ENCODE assay signal across 25 cellular contexts in the genomic region with DNA sequence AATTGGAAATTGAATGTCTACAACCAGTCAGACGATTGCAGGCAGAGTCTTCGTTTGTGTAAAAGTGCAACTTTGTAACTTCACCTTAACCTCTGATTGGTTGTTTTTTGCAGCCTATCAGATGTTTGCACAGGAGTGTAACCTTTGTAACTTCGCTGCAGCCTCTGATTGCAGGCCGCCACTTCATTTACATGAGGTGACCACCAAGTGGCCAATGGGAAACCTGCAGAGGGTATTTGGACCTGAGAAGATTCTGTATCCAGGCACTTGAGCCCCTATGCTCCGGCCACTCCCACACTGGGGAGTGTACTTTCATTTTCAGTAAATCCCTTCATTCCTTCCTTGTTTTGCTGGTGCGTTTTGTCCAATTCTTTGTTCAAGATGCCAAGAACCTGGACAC.
A peak's percentile ranks its signal among the peaks of the same experiment; 100 is the strongest.
DNase-seq lines count a peak whose midpoint lies in the region; ATAC-seq lines count a peak whose summit lies in the region.
"Had no signal": no experiment of that assay in that cellular context is flagged by ENCODE, and none has a peak within 500 bp of the region (broad histone marks: within the 10 kb centered on the region; RNA-seq: fewer than 3 reads in every experiment).

No MANE protein-coding gene starts in this region.

- H3K9me3 ChIP-seq in aorta (ENCODE audit: control insufficient read depth, low read length) = peaks cover 3% of the 10 kb centered on the region

- in situ Hi-C loops in SK-MEL-5 (cut with HindIII; ENCODE audit: low pct_unique_long_range_greater_than_20kb, low sequenced_read_pairs) = no loop called here

- peak overlapping the region in 1 of 2 donors; percentile 29 for H3K4me3 ChIP-seq in aorta (ENCODE audit: low read length in 2 of 2)
- H3K4me3 ChIP-seq: BLaER1 treated with 17β-estradiol and CSF1 and Interleukin-3, amounts not matched to agents 10 nM and 100 nM; gastroesophageal sphincter; mucosa of descending colon; neural progenitor cell; right atrium auricular region; transverse colon had no signal

- intact Hi-C loops in aorta (cut with DNase I) = no loop called here

- no peaks in the 10 kb centered on the region for H3K4me1 ChIP-seq in aorta (ENCODE audit: control insufficient read depth in 1 of 2, insufficient read depth in 2 of 2, low read length in 2 of 2)
- H3K4me1 ChIP-seq: gastroesophageal sphincter, right atrium auricular region, transverse colon had no signal

- H3K27ac ChIP-seq in aorta (ENCODE audit: low read depth in 1 of 2, low read length in 2 of 2) = no peak overlapping the region
- H3K27ac ChIP-seq in caudate nucleus (ENCODE audit: low read depth, low read length) = no peak overlapping the region
- H3K27ac ChIP-seq: BLaER1 treated with 17β-estradiol and CSF1 and Interleukin-3, amounts not matched to agents 10 nM and 100 nM; gastroesophageal sphincter; neural progenitor cell; right atrium auricular region; transverse colon had no signal

- ATAC-seq in aorta (ENCODE audit: low FRiP score) = peak; percentile 33
- no peak for ATAC-seq in HG02870 (IDR thresholded peaks at IDR 0.05; ENCODE audit: unreplicated experiment)
- ATAC-seq: activated CD8-positive, alpha-beta memory T cell treated with anti-CD3 and anti-CD28 coated beads, Interleukin-2, amount 10 ng/mL, durations not matched to agents 7 days and 5 days; activated T-helper 17 cell treated with anti-CD3 and anti-CD28 coated beads, Interleukin-2, amount 50 U/mL, for 72 hours; gastroesophageal sphincter; left ventricle myocardium superior; mucosa of descending colon had no signal

- DNase-seq in DMS53 (lab: John Stamatoyannopoulos, UW) = peak; percentile 51
- no peak for DNase-seq in DMS53 treated with DMSO at 0.1 percent for 48 hours (lab: John Stamatoyannopoulos, UW; ENCODE audit: unreplicated experiment)
- DNase-seq in SK-MEL-5 (ENCODE audit: low read depth, low spot score) = peak; percentile 70
- DNase-seq in kidney tubule cell (ENCODE audit: low spot score) = peak; percentile 16
- DNase-seq in aorta = no peak
- DNase-seq in caudate nucleus (lab: John Stamatoyannopoulos, UW) = no peak
- no peak for DNase-seq in dedifferentiated amniotic fluid mesenchymal stem cell (ENCODE audit: extremely low spot score)
- DNase-seq: 8988T; activated CD4-positive, alpha-beta T cell treated with anti-CD3 and anti-CD28 coated beads for 48 hours; activated CD8-positive, alpha-beta memory T cell treated with anti-CD3 and anti-CD28 coated beads, Interleukin-2, amount 10 ng/mL, durations not matched to agents 7 days and 5 days; activated naive CD8-positive, alpha-beta T cell treated with anti-CD3 and anti-CD28 coated beads, Interleukin-2, amount 10 ng/mL, durations not matched to agents 7 days and 5 days; GDM1; GOT3; left ventricle myocardium superior; mucosa of descending colon; NCI-H187 treated with DMSO at 0.1 percent for 48 hours; NK-92 treated with Interleukin-12 subunit alpha and Interleukin-12 subunit beta, amount 100 ng/mL, for 24 hours; stimulated activated naive CD4-positive, alpha-beta T cell; transverse colon had no signal

- no peaks in the 10 kb centered on the region for H3K27me3 ChIP-seq in aorta (ENCODE audit: control insufficient read depth in 1 of 2, insufficient read depth in 2 of 2, low read length in 1 of 2)
- H3K27me3 ChIP-seq: BLaER1 treated with 17β-estradiol and CSF1 and Interleukin-3, amounts not matched to agents 10 nM and 100 nM; gastroesophageal sphincter; right atrium auricular region; transverse colon had no signal

- H3K36me3 ChIP-seq in aorta (ENCODE audit: control insufficient read depth in 1 of 2, insufficient read depth in 2 of 2, low read length in 1 of 2) = no peaks in the 10 kb centered on the region
- H3K36me3 ChIP-seq: BLaER1 treated with 17β-estradiol and CSF1 and Interleukin-3, amounts not matched to agents 10 nM and 100 nM; gastroesophageal sphincter; neural progenitor cell; right atrium auricular region; transverse colon had no signal

- 55 to 77% methylated on average over 6 of the region's 6 CpGs for WGBS in aorta, 2 donors

Comparison
In these comparisons a context has a peak if more than half of its experiments do, and no peak if none do; other contexts are left out.
1. DNase-seq: peak in DMS53 (single experiment), SK-MEL-5 (single experiment) and kidney tubule cell (single experiment); none in DMS53 treated with DMSO at 0.1 percent for 48 hours (single experiment), aorta (0 of 2), caudate nucleus (0 of 61) and dedifferentiated amniotic fluid mesenchymal stem cell (single experiment).